Comparison of ENCODE assay signal across 8 cellular contexts in genomic region chr5:179549973-179550510, GRCh38. TPM values are rescaled to one million over a fixed set of nuclear protein-coding genes. Genes with fewer than 3 reads are reported as not detected.
A peak's percentile ranks its signal among the peaks of the same experiment; 100 is the strongest.
DNase-seq lines count a peak whose midpoint lies in the region; ATAC-seq and TF ChIP-seq lines count a peak whose summit lies in the region.

No MANE protein-coding gene starts in this region.

- peak; percentile 12 for ATAC-seq in HG02763 (IDR thresholded peaks at IDR 0.05; ENCODE audit: unreplicated experiment)
- ATAC-seq in sciatic nerve: peak; percentile 48

- H3K9me3 ChIP-seq in right atrium auricular region: no peaks in the 10 kb centered on the region

- H3K4me1 Mint-ChIP-seq in activated naive CD8-positive, alpha-beta T cell treated with anti-CD3 and anti-CD28 coated beads for 36 hours: peaks cover 25% of the 10 kb centered on the region

- H3K4me3 ChIP-seq in right atrium auricular region: peak overlapping the region; percentile 71 to 76

- peak overlapping the region; percentile 100 for H3K27ac Mint-ChIP-seq in activated naive CD8-positive, alpha-beta T cell treated with anti-CD3 and anti-CD28 coated beads for 36 hours

- peak overlapping the region; percentile 96 for H3K4me3 Mint-ChIP-seq in activated naive CD8-positive, alpha-beta T cell treated with anti-CD3 and anti-CD28 coated beads for 36 hours

- intact Hi-C loops in sciatic nerve (cut with DNase I): no loop called here

- H3K27ac ChIP-seq in right atrium auricular region: peak overlapping the region; percentile 90 to 96

- DNase-seq in DMS79 treated with DMSO at 0.1 percent for 48 hours (lab: John Stamatoyannopoulos, UW) (peak; percentile 4), DMS79 (lab: John Stamatoyannopoulos, UW) (no peak), NCI-H82 treated with DMSO at 0.1 percent for 48 hours (lab: John Stamatoyannopoulos, UW; ENCODE audit: unreplicated experiment) (peak; percentile 68), right atrium auricular region (ENCODE audit: low spot score) (peak; percentile 78), sciatic nerve (ENCODE audit: low spot score) (no peak), kidney tubule cell (ENCODE audit: low spot score) (no peak)
- DNase-seq in activated naive CD8-positive, alpha-beta T cell treated with anti-CD3 and anti-CD28 coated beads for 36 hours: peak; percentile 72

- no peaks in the 10 kb centered on the region for H3K36me3 ChIP-seq in right atrium auricular region

- no peaks in the 10 kb centered on the region for H3K27me3 ChIP-seq in right atrium auricular region

- no peaks in the 10 kb centered on the region for H3K9me3 Mint-ChIP-seq in activated naive CD8-positive, alpha-beta T cell treated with anti-CD3 and anti-CD28 coated beads for 36 hours

- H3K4me1 ChIP-seq in right atrium auricular region: peaks cover 0 to 31% of the 10 kb centered on the region in 2 donors

- no peak for TF ChIP-seq CTCF in right atrium auricular region (IDR thresholded peaks at IDR 0.05)

- no peaks in the 10 kb centered on the region for H3K27me3 Mint-ChIP-seq in activated naive CD8-positive, alpha-beta T cell treated with anti-CD3 and anti-CD28 coated beads for 36 hours

- peaks cover 26% of the 10 kb centered on the region for H3K36me3 Mint-ChIP-seq in activated naive CD8-positive, alpha-beta T cell treated with anti-CD3 and anti-CD28 coated beads for 36 hours

RNA-seq across cellular contexts. Expression of gene RUFY1, which starts 0.3 kb away (rescaled TPM):
- 10 to 100 TPM; 31.1 to 31.8 TPM for total RNA-seq in activated naive CD8-positive, alpha-beta T cell treated with anti-CD3 and anti-CD28 coated beads for 36 hours
- total RNA-seq in right atrium auricular region (10 to 100 TPM; 19.5 to 25.4 TPM), sciatic nerve (52.1 TPM)

Comparison
In these comparisons a context has a peak if more than half of its experiments do, and no peak if none do; other contexts are left out.
1. DNase-seq: peak in DMS79 treated with DMSO at 0.1 percent for 48 hours (single experiment), NCI-H82 treated with DMSO at 0.1 percent for 48 hours (single experiment), activated naive CD8-positive, alpha-beta T cell treated with anti-CD3 and anti-CD28 coated beads for 36 hours (single experiment) and right atrium auricular region (single experiment); none in DMS79 (single experiment), sciatic nerve (single experiment) and kidney tubule cell (single experiment).